Comparison of ENCODE assay signal across 21 cellular contexts in genomic region chr18:76530391-76530790, GRCh38.
"Had no signal": no experiment of that assay in that cellular context is flagged by ENCODE, and none has a peak within 500 bp of the region (broad histone marks: within the 10 kb centered on the region; RNA-seq: fewer than 3 reads in every experiment).

No MANE protein-coding gene starts in this region.

- H3K9me3 ChIP-seq: SJSA1 had no signal

- H3K27ac ChIP-seq: SJSA1, SK-N-MC had no signal

- H3K36me3 ChIP-seq: SJSA1 had no signal

- DNase-seq: IMR-90, Kasumi-1, KG1, MM.1S, NCI-H1092 treated with DMSO at 0.1 percent for 48 hours, NCI-H1436, NCI-H187, NCI-H2029, NCI-H2081 treated with DMSO at 0.1 percent for 48 hours, NCI-H2171, NCI-H226, NCI-H446, NCI-H510A, NCI-H69, NCI-H774, Right ventricle myocardium superior, RPMI8226, SIG-M5 had no signal

- H3K4me3 ChIP-seq: SJSA1, SK-N-MC had no signal

- ATAC-seq: HepG2 had no signal
